8 cellular contexts compared by ENCODE assay signal in genomic region chr22:31637938-31638618, GRCh38. TPM values are rescaled to one million over a fixed set of nuclear protein-coding genes. Genes with fewer than 3 reads are reported as not detected.
A peak's percentile ranks its signal among the peaks of the same experiment; 100 is the strongest.
DNase-seq lines count a peak whose midpoint lies in the region; ATAC-seq and TF ChIP-seq lines count a peak whose summit lies in the region.

No MANE protein-coding gene starts in this region.

- peak; percentile 28 for ATAC-seq in HG03442 (IDR thresholded peaks at IDR 0.05; ENCODE audit: unreplicated experiment)
- ATAC-seq in lower lobe of right lung: peak; percentile 69 to 79

- H3K4me1 Mint-ChIP-seq in type B pancreatic cell (ENCODE audit: unreplicated experiment): peaks cover 4% of the 10 kb centered on the region

- H3K36me3 ChIP-seq in lower lobe of right lung: peaks cover 3% of the 10 kb centered on the region

- DNase-seq in lower lobe of right lung (peak; percentile 77), type B pancreatic cell (ENCODE audit: extremely low spot score, unreplicated experiment) (no peak), T-helper 9 cell (no peak), NCI-H69 (lab: John Stamatoyannopoulos, UW) (no peak), A172 (ENCODE audit: low spot score) (no peak)

- peaks cover 26% of the 10 kb centered on the region for H3K4me1 ChIP-seq in lower lobe of right lung

- peak overlapping the region; percentile 51 for H3K4me3 ChIP-seq in lower lobe of right lung

- peak; percentile 58 for TF ChIP-seq POLR2A in GM19099 (IDR thresholded peaks at IDR 0.05; ENCODE audit: extremely low read depth, insufficient read length, low read depth)

- peaks cover 13% of the 10 kb centered on the region for H3K36me3 Mint-ChIP-seq in type B pancreatic cell

- no peak for TF ChIP-seq CTCF in lower lobe of right lung (IDR thresholded peaks at IDR 0.05)
- no peak for TF ChIP-seq CTCF in type B pancreatic cell (conservative IDR thresholded peaks at IDR 0.05)

- no peaks in the 10 kb centered on the region for H3K27me3 Mint-ChIP-seq in type B pancreatic cell

- WGBS in adipose tissue, 3 donors: 29 to 63% (median 33%) methylated on average over 15 of the region's 15 CpGs

- intact Hi-C loops in lower lobe of right lung (cut with DNase I): loop anchor here (10.0 kb wide), 1 partner anchor 83 kb away; no protein-coding TSS in a partner anchor

- H3K9me3 ChIP-seq in lower lobe of right lung: no peaks in the 10 kb centered on the region

- no peak overlapping the region for H3K27ac Mint-ChIP-seq in type B pancreatic cell

- no peak overlapping the region for H3K4me3 Mint-ChIP-seq in type B pancreatic cell

- H3K9me3 Mint-ChIP-seq in type B pancreatic cell: no peaks in the 10 kb centered on the region

- H3K27ac ChIP-seq in adipose tissue (ENCODE audit: low read depth, low read length) (peak overlapping the region; percentile 98), lower lobe of right lung (peak overlapping the region; percentile 84)

- H3K27me3 ChIP-seq in lower lobe of right lung (ENCODE audit: low read depth): no peaks in the 10 kb centered on the region

RNA-seq across cellular contexts. Expression of gene PISD, which starts 23.9 kb away (rescaled TPM):
- polyA plus RNA-seq in adipose tissue: 10 to 100 TPM; 23.0 to 89.4 (median 43.0) TPM
- total RNA-seq in lower lobe of right lung (47.3 TPM), type B pancreatic cell (ENCODE audit: low replicate concordance) (39.5 and 47.6 TPM in 2 replicates)
- total RNA-seq in A172 (2014; rRNA removed; shearing (Covaris generic)): 24.0 and 28.2 TPM in 2 replicates
